ENCODE assay signal across 15 cellular contexts in genomic region chr3:193825617-193826016, GRCh38.
DNase-seq lines count a peak whose midpoint lies in the region; ATAC-seq and TF ChIP-seq lines count a peak whose summit lies in the region.
"Had no signal": no experiment of that assay in that cellular context is flagged by ENCODE, and none has a peak within 500 bp of the region (broad histone marks: within the 10 kb centered on the region; RNA-seq: fewer than 3 reads in every experiment).

No MANE protein-coding gene starts in this region.

- no peaks in the 10 kb centered on the region for H3K9me2 ChIP-seq in hepatocyte (replicated peaks; ENCODE audit: insufficient read depth)

- peak overlapping the region in 4 of 5 experiments; percentile 79 to 95 (median 89) for H3K27ac Mint-ChIP-seq in brain
- H3K27ac Mint-ChIP-seq in type B pancreatic cell: peak overlapping the region; percentile 92

- no peak overlapping the region for H3K4me2 ChIP-seq in hepatocyte

- intact Hi-C loops in mucosa of descending colon (cut with DNase I, micrococcal nuclease): no loop called here

- TF ChIP-seq CTCF in HEK293 (tag by site-specific recombination; IDR thresholded peaks at IDR 0.05) (no peak), brain (conservative IDR thresholded peaks at IDR 0.05) (no peak), hepatocyte (IDR thresholded peaks at IDR 0.05; ENCODE audit: poor library complexity) (no peak), type B pancreatic cell (conservative IDR thresholded peaks at IDR 0.05) (no peak), mucosa of descending colon (IDR thresholded peaks at IDR 0.05) (no peak)

- no peaks in the 10 kb centered on the region for H3K27me3 ChIP-seq in hepatocyte
- H3K27me3 ChIP-seq: BLaER1, SJCRH30 had no signal

- H3K27me3 Mint-ChIP-seq in brain (peaks cover 3% of the 10 kb centered on the region), type B pancreatic cell (no peaks in the 10 kb centered on the region)

- DNase-seq in hepatocyte (ENCODE audit: low spot score) (no peak), type B pancreatic cell (ENCODE audit: extremely low spot score, unreplicated experiment) (no peak), mucosa of descending colon (no peak), SW480 (ENCODE audit: low spot score) (no peak), substantia nigra (lab: John Stamatoyannopoulos, UW) (no peak)
- no peak for DNase-seq in activated CD4-positive, CD25-positive, alpha-beta regulatory T cell treated with anti-CD3 and anti-CD28 coated beads, Interleukin-2, amount 50 U/mL, for 72 hours
- DNase-seq: CD8-positive, alpha-beta memory T cell; NCI-H1930; NCI-H526 treated with DMSO at 0.1 percent for 48 hours; NK-92 treated with Interleukin-12 subunit alpha and Interleukin-12 subunit beta, amount 100 ng/mL, for 24 hours had no signal

- H3K4me1 ChIP-seq in HEK293 (ENCODE audit: control insufficient read depth, insufficient read depth, low read length) (peaks cover 12% of the 10 kb centered on the region; the same call in 1 of the 2 replicates), hepatocyte (ENCODE audit: insufficient read depth) (peaks cover 30% of the 10 kb centered on the region), mucosa of descending colon (ENCODE audit: low read depth) (peaks cover 6% of the 10 kb centered on the region)

- H3K79me2 ChIP-seq in hepatocyte: no peaks in the 10 kb centered on the region

- 88% methylated on average over 6 of the region's 6 CpGs for WGBS in hepatocyte (ENCODE audit: low lambda C conversion rate, missing lambda C conversion rate)

- no peak overlapping the region for H2AFZ ChIP-seq in hepatocyte

- H3K4me3 Mint-ChIP-seq in brain (no peak overlapping the region), type B pancreatic cell (no peak overlapping the region)
- H3K4me3 Mint-ChIP-seq: CD8-positive, alpha-beta memory T cell; IgD-negative memory B cell had no signal

- H3K4me1 Mint-ChIP-seq in brain (peaks cover 60% of the 10 kb centered on the region), type B pancreatic cell (ENCODE audit: unreplicated experiment) (peaks cover 55% of the 10 kb centered on the region)
- H3K4me1 Mint-ChIP-seq: CD8-positive, alpha-beta memory T cell had no signal

- H3K9me3 Mint-ChIP-seq in brain (peaks cover 0 to 10% (median 3%) of the 10 kb centered on the region in 5 experiments), type B pancreatic cell (peaks cover 15% of the 10 kb centered on the region)
- H3K9me3 Mint-ChIP-seq: CD8-positive, alpha-beta memory T cell; IgD-negative memory B cell had no signal

- CTCF ChIA-PET in HEK293 (lab: Yijun Ruan, JAX): interaction anchor here (0.6 kb wide), 1 partner anchor 93 kb away, joined by 3 read pairs; no protein-coding TSS in a partner anchor

- H3K36me3 Mint-ChIP-seq in brain (no peaks in the 10 kb centered on the region), type B pancreatic cell (no peaks in the 10 kb centered on the region)
- H3K36me3 Mint-ChIP-seq: CD8-positive, alpha-beta memory T cell had no signal

- H4K20me1 ChIP-seq in hepatocyte (ENCODE audit: insufficient read depth, poor library complexity, severe bottlenecking): no peaks in the 10 kb centered on the region
- H4K20me1 ChIP-seq: BLaER1 had no signal

- no peaks in the 10 kb centered on the region for H3K36me3 ChIP-seq in HEK293 (ENCODE audit: control insufficient read depth in 2 of 2, insufficient read depth in 1 of 2, low read length in 2 of 2)
- no peaks in the 10 kb centered on the region for H3K36me3 ChIP-seq in hepatocyte (replicated peaks; ENCODE audit: insufficient read depth, low read depth)
- H3K36me3 ChIP-seq in mucosa of descending colon (ENCODE audit: low read depth): no peaks in the 10 kb centered on the region
- H3K36me3 ChIP-seq: BLaER1, SJCRH30 had no signal

- POLR2A ChIA-PET in HEK293 (lab: Yijun Ruan, JAX): interaction anchor here (1.1 kb wide), 1 partner anchor 310 kb away, joined by 3 read pairs; the partner anchor contains the start of gene HES1

- H3K4me3 ChIP-seq in HEK293 (ENCODE audit: low read depth, low read length): no peak overlapping the region
- H3K4me3 ChIP-seq in hepatocyte: no peak overlapping the region
- H3K4me3 ChIP-seq in mucosa of descending colon: no peak overlapping the region
- H3K4me3 ChIP-seq: BLaER1, SJCRH30 had no signal

- H3K27ac ChIP-seq in HEK293 (ENCODE audit: extremely low read depth, low read depth, low read length): no peak overlapping the region
- peak overlapping the region; percentile 65 for H3K27ac ChIP-seq in hepatocyte
- H3K27ac ChIP-seq in substantia nigra (ENCODE audit: low read depth, low read length, poor library complexity, severe bottlenecking): no peak overlapping the region
- H3K27ac ChIP-seq: BLaER1 had no signal

- no peak for ATAC-seq in mucosa of descending colon

- H3K9me3 ChIP-seq in HEK293 (ENCODE audit: control insufficient read depth, insufficient read depth, low read depth, low read length) (no peaks in the 10 kb centered on the region), hepatocyte (ENCODE audit: low read depth) (no peaks in the 10 kb centered on the region), mucosa of descending colon (peaks cover 6% of the 10 kb centered on the region)
- H3K9me3 ChIP-seq: BLaER1, SJCRH30 had no signal

TF ChIP-seq in HEK293, 187 proteins besides CTCF, POLR2A, EP300 and RAD21:
- TF ChIP-seq ZNF274 (IDR thresholded peaks at IDR 0.05; ENCODE audit: low read length) (no peak), ZNF274 (tag by site-specific recombination; IDR thresholded peaks at IDR 0.05; ENCODE audit: borderline replicate concordance) (no peak), ZIC2 (tag by site-specific recombination; IDR thresholded peaks at IDR 0.05) (peak; percentile 34; the same call in 1 of the 2 replicates)
